Comparison of ENCODE assay signal across 15 cellular contexts in genomic region chr1:172255223-172255560, GRCh38.
DNase-seq lines count a peak whose midpoint lies in the region; ATAC-seq, FAIRE-seq and TF ChIP-seq lines count a peak whose summit lies in the region.
"Had no signal": no experiment of that assay in that cellular context is flagged by ENCODE, and none has a peak within 500 bp of the region (broad histone marks: within the 10 kb centered on the region; RNA-seq: fewer than 3 reads in every experiment).

No MANE protein-coding gene starts in this region.

- H3K9me3 ChIP-seq in SK-N-SH (peaks cover 14% of the 10 kb centered on the region; the same call in 1 of the 2 replicates), H1 (ENCODE audit: insufficient read depth in 2 of 2, low read depth in 1 of 2, low read length in 1 of 2) (no peaks in the 10 kb centered on the region)

- H2AK5ac ChIP-seq in H1 (ENCODE audit: low read depth, low read length), result no peak overlapping the region

- H4K20me1 ChIP-seq in SK-N-SH (ENCODE audit: insufficient read depth), result no peaks in the 10 kb centered on the region
- H4K20me1 ChIP-seq in H1 (replicated peaks in 1 of 2; ENCODE audit: control insufficient read depth in 1 of 2, insufficient read depth in 2 of 2, low read length in 2 of 2), result no peaks in the 10 kb centered on the region

- H2BK12ac ChIP-seq in H1 (ENCODE audit: low read depth, low read length), result no peak overlapping the region

- H3K27me3 Mint-ChIP-seq in activated CD4-positive, alpha-beta T cell treated with anti-CD3 and anti-CD28 coated beads for 36 hours, result no peaks in the 10 kb centered on the region
- no peaks in the 10 kb centered on the region for H3K27me3 Mint-ChIP-seq in stimulated activated naive CD8-positive, alpha-beta T cell treated with anti-CD3 and anti-CD28 coated beads, Interleukin-15, Interleukin-2, amounts not matched to agents 100 ng/mL and 50 ng/mL, for 24 hours

- POLR2A ChIA-PET in activated CD4-positive, alpha-beta T cell treated with anti-CD3 and anti-CD28 coated beads for 36 hours (lab: Charles Lee), result no interaction called here
- POLR2A ChIA-PET in SK-N-SH (lab: Yijun Ruan, JAX) (no interaction called here), H1 (lab: Charles Lee; ENCODE audit: partially characterized antibody) (no interaction called here)

- TF ChIP-seq POLR2A in H1 (IDR thresholded peaks at IDR 0.05; ENCODE audit: control extremely low read depth in 1 of 2, low read depth in 2 of 2, low read length in 2 of 2), result no peak
- no peak for TF ChIP-seq POLR2A in GM12892 (IDR thresholded peaks at IDR 0.05; ENCODE audit: low read depth, low read length)

- CTCF ChIA-PET in activated CD4-positive, alpha-beta T cell treated with anti-CD3 and anti-CD28 coated beads for 36 hours (lab: Charles Lee), result interaction anchor here (0.9 to 2.4 kb wide), 3 partner anchors 11 to 83 kb away, joined by 3 to 7 read pairs (median 6); no protein-coding TSS in a partner anchor
- CTCF ChIA-PET in SK-N-SH (lab: Yijun Ruan, JAX), result no interaction called here
- CTCF ChIA-PET in H1 (lab: Charles Lee; ENCODE audit: partially characterized antibody), result interaction anchor here (0.7 kb wide), 1 partner anchor 60 kb away, joined by 3 read pairs; no protein-coding TSS in a partner anchor

- H3K36me3 ChIP-seq in SK-N-SH (replicated peaks in 1 of 2; ENCODE audit: control insufficient read depth in 1 of 2, insufficient read depth in 2 of 2, low read length in 1 of 2), result peaks cover 0 to 10% of the 10 kb centered on the region in 2 experiments
- H3K36me3 ChIP-seq in H1 (ENCODE audit: control insufficient read depth in 2 of 4, insufficient read depth in 4 of 4, low read length in 3 of 4), result no peaks in the 10 kb centered on the region

- H2BK5ac ChIP-seq in H1 (ENCODE audit: low read depth, low read length), result no peak overlapping the region

- no peak overlapping the region for H3K56ac ChIP-seq in H1 (replicated peaks; ENCODE audit: insufficient read length, low read depth, low read length)

- peaks cover 45% of the 10 kb centered on the region for H3K79me2 ChIP-seq in SK-N-SH (ENCODE audit: insufficient read depth)
- no peaks in the 10 kb centered on the region for H3K79me2 ChIP-seq in H1 (ENCODE audit: control insufficient read depth in 1 of 2, insufficient read depth in 2 of 2, low read length in 2 of 2)

- H3K4me3 ChIP-seq in SK-N-SH (ENCODE audit: low read depth in 2 of 2, low read length in 1 of 2) (peak overlapping the region in 1 of 2 experiments; percentile 33; a peak in 1 of 4 replicates), H1 (ENCODE audit: extremely low read depth in 1 of 4, insufficient read depth in 2 of 4, low read depth in 3 of 4, low read length in 4 of 4) (no peak overlapping the region)
- H3K4me3 ChIP-seq: lung had no signal

- intact Hi-C loops in activated CD4-positive, alpha-beta T cell treated with anti-CD3 and anti-CD28 coated beads for 36 hours (cut with DNase I, micrococcal nuclease), result no loop called here

- H3K4me1 Mint-ChIP-seq in activated CD4-positive, alpha-beta T cell treated with anti-CD3 and anti-CD28 coated beads for 36 hours, result peaks cover 23% of the 10 kb centered on the region
- peaks cover 27% of the 10 kb centered on the region for H3K4me1 Mint-ChIP-seq in stimulated activated naive CD8-positive, alpha-beta T cell treated with anti-CD3 and anti-CD28 coated beads, Interleukin-15, Interleukin-2, amounts not matched to agents 100 ng/mL and 50 ng/mL, for 24 hours (ENCODE audit: low read depth)

- TF ChIP-seq CTCF in SK-N-SH (IDR thresholded peaks at IDR 0.05) (no peak), H1 (IDR thresholded peaks at IDR 0.05; ENCODE audit: control extremely low read depth in 1 of 3, insufficient read depth in 1 of 3, low read depth in 1 of 3, low read length in 3 of 3) (no peak)

- H3K4me1 ChIP-seq in SK-N-SH (ENCODE audit: control insufficient read depth in 1 of 2, insufficient read depth in 2 of 2, low read depth in 1 of 2, low read length in 1 of 2), result peaks cover 8 to 21% of the 10 kb centered on the region in 2 experiments; a peak in 3 of 4 replicates
- H3K4me1 ChIP-seq in H1 (replicated peaks in 1 of 4; ENCODE audit: control insufficient read depth in 3 of 4, insufficient read depth in 4 of 4, low read length in 3 of 4), result no peaks in the 10 kb centered on the region

- no peak overlapping the region for H3K14ac ChIP-seq in H1 (ENCODE audit: insufficient read length)

- peak; percentile 73 for ATAC-seq in activated CD4-positive, alpha-beta T cell treated with anti-CD3 and anti-CD28 coated beads for 36 hours
- ATAC-seq in GM21529 (IDR thresholded peaks at IDR 0.05; ENCODE audit: unreplicated experiment), result no peak

- TF ChIP-seq RAD21 in SK-N-SH (IDR thresholded peaks at IDR 0.05; ENCODE audit: low read length) (no peak), H1 (IDR thresholded peaks at IDR 0.05 in 1 of 2, conservative IDR thresholded peaks at IDR 0.05 in 1 of 2; ENCODE audit: low read depth in 2 of 2, low read length in 2 of 2) (no peak)

- H3K36me3 Mint-ChIP-seq in activated CD4-positive, alpha-beta T cell treated with anti-CD3 and anti-CD28 coated beads for 36 hours (ENCODE audit: low read depth), result peaks cover 2% of the 10 kb centered on the region
- peaks cover 4% of the 10 kb centered on the region for H3K36me3 Mint-ChIP-seq in stimulated activated naive CD8-positive, alpha-beta T cell treated with anti-CD3 and anti-CD28 coated beads, Interleukin-15, Interleukin-2, amounts not matched to agents 100 ng/mL and 50 ng/mL, for 24 hours (ENCODE audit: low read depth)

- H3K4ac ChIP-seq in H1 (replicated peaks; ENCODE audit: insufficient read length, low read depth, low read length), result no peak overlapping the region

- no peak overlapping the region for H4K5ac ChIP-seq in H1 (ENCODE audit: insufficient read length, low read depth, low read length)

- H3K79me1 ChIP-seq in H1 (ENCODE audit: low read depth, low read length), result no peaks in the 10 kb centered on the region

- H4K8ac ChIP-seq in H1 (ENCODE audit: extremely low read depth, insufficient read depth, low read length), result no peak overlapping the region

- no peak for DNase-seq in activated CD4-positive, alpha-beta T cell treated with anti-CD3 and anti-CD28 coated beads for 36 hours
- no peak for DNase-seq in activated CD4-positive, alpha-beta T cell treated with anti-CD3 and anti-CD28 coated beads, Interleukin-2, amount 50 U/mL, for 4 hours
- DNase-seq in SK-N-SH, result no peak
- no peak for DNase-seq in H1 (ENCODE audit: low read depth in 1 of 2, low spot score in 2 of 2)
- no peak for DNase-seq in GM12892 (ENCODE audit: insufficient read length)
- DNase-seq in activated CD8-positive, alpha-beta memory T cell treated with anti-CD3 and anti-CD28 coated beads for 24 hours, result no peak
- DNase-seq: activated CD4-positive, alpha-beta T cell treated with anti-CD3 and anti-CD28 coated beads for 4 hours; DMS153; NCI-H446; SHP77; stimulated activated CD4-positive, alpha-beta T cell treated with anti-CD3 and anti-CD28 coated beads, Interleukin-4, amount 100 ng/mL, for 24 hours had no signal

- no peak for FAIRE-seq in H1 (lab: Jason Lieb, UNC)
- no peak for FAIRE-seq in GM12892 (lab: Jason Lieb, UNC)
- FAIRE-seq: GM19239 had no signal

- H4K91ac ChIP-seq in H1 (replicated peaks; ENCODE audit: insufficient read length, low read length), result no peak overlapping the region

- H3K23me2 ChIP-seq in H1 (ENCODE audit: low read depth, low read length), result no peaks in the 10 kb centered on the region; the same call in 1 of the 2 replicates

- H3K23ac ChIP-seq in H1 (ENCODE audit: insufficient read length), result no peak overlapping the region

- H3K9ac ChIP-seq in SK-N-SH, result peak overlapping the region; percentile 57; the same call in 1 of the 2 replicates
- H3K9ac ChIP-seq in H1 (replicated peaks in 1 of 4; ENCODE audit: extremely low read depth in 1 of 4, low read depth in 3 of 4, low read length in 3 of 4), result no peak overlapping the region

- H3K27ac ChIP-seq in SK-N-SH (ENCODE audit: low read depth in 2 of 2, low read length in 1 of 2) (peak overlapping the region; percentile 92 to 95), H1 (ENCODE audit: low read depth, low read length) (no peak overlapping the region)

- no peak; a peak in 1 of 4 replicates for TF ChIP-seq EP300 in SK-N-SH (IDR thresholded peaks at IDR 0.05; ENCODE audit: borderline replicate concordance in 1 of 2, low read depth in 1 of 2, low read length in 1 of 2)
- no peak for TF ChIP-seq EP300 in H1 (IDR thresholded peaks at IDR 0.05; ENCODE audit: borderline replicate concordance in 1 of 2, low read depth in 2 of 2, low read length in 2 of 2)

- H3K27ac Mint-ChIP-seq in activated CD4-positive, alpha-beta T cell treated with anti-CD3 and anti-CD28 coated beads for 36 hours, result no peak overlapping the region
- H3K27ac Mint-ChIP-seq in stimulated activated naive CD8-positive, alpha-beta T cell treated with anti-CD3 and anti-CD28 coated beads, Interleukin-15, Interleukin-2, amounts not matched to agents 100 ng/mL and 50 ng/mL, for 24 hours, result peak overlapping the region; percentile 43

- peak overlapping the region; percentile 60; the same call in 1 of the 2 replicates for H3K4me2 ChIP-seq in SK-N-SH
- no peak overlapping the region for H3K4me2 ChIP-seq in H1 (ENCODE audit: insufficient read depth in 1 of 2, low read depth in 2 of 2, low read length in 2 of 2)

- H3F3A ChIP-seq in SK-N-SH (replicated peaks; ENCODE audit: insufficient read depth), result peaks cover 20% of the 10 kb centered on the region

- H2BK15ac ChIP-seq in H1 (ENCODE audit: low read length), result no peak overlapping the region

- H2BK120ac ChIP-seq in H1 (replicated peaks; ENCODE audit: low read depth, low read length), result peak overlapping the region; percentile 78

- no peak overlapping the region for H3K18ac ChIP-seq in H1 (ENCODE audit: extremely low read depth, low read length)

- H2AFZ ChIP-seq in SK-N-SH (ENCODE audit: low read depth), result peak overlapping the region; percentile 48
- H2AFZ ChIP-seq in H1 (ENCODE audit: low read length), result no peak overlapping the region

- H3K4me3 Mint-ChIP-seq in activated CD4-positive, alpha-beta T cell treated with anti-CD3 and anti-CD28 coated beads for 36 hours, result peak overlapping the region; percentile 1
- no peak overlapping the region for H3K4me3 Mint-ChIP-seq in stimulated activated naive CD8-positive, alpha-beta T cell treated with anti-CD3 and anti-CD28 coated beads, Interleukin-15, Interleukin-2, amounts not matched to agents 100 ng/mL and 50 ng/mL, for 24 hours

- H3K9me2 ChIP-seq in SK-N-SH, result no peaks in the 10 kb centered on the region

- peaks cover 6% of the 10 kb centered on the region for H3K9me3 Mint-ChIP-seq in activated CD4-positive, alpha-beta T cell treated with anti-CD3 and anti-CD28 coated beads for 36 hours (ENCODE audit: low read depth)
- H3K9me3 Mint-ChIP-seq in stimulated activated naive CD8-positive, alpha-beta T cell treated with anti-CD3 and anti-CD28 coated beads, Interleukin-15, Interleukin-2, amounts not matched to agents 100 ng/mL and 50 ng/mL, for 24 hours, result peaks cover 7% of the 10 kb centered on the region

- H2BK20ac ChIP-seq in H1 (ENCODE audit: low read length), result no peak overlapping the region

- H3K27me3 ChIP-seq in SK-N-SH (ENCODE audit: insufficient read depth) (no peaks in the 10 kb centered on the region), H1 (replicated peaks in 1 of 4; ENCODE audit: control insufficient read depth in 3 of 4, extremely low read depth in 1 of 4, insufficient read depth in 3 of 4, low read length in 3 of 4) (no peaks in the 10 kb centered on the region)

TF ChIP-seq in SK-N-SH, 30 proteins besides CTCF, POLR2A, EP300 and RAD21 (continues in another document):
- no peak for TF ChIP-seq TCF12 (IDR thresholded peaks at IDR 0.05)
